Comparison of ENCODE assay signal across 9 cellular contexts in genomic region chr5:124706729-124707361, GRCh38. TPM values are rescaled to one million over a fixed set of nuclear protein-coding genes. Genes with fewer than 3 reads are reported as not detected.
DNase-seq lines count a peak whose midpoint lies in the region; ATAC-seq and TF ChIP-seq lines count a peak whose summit lies in the region.
"Had no signal": no experiment of that assay in that cellular context is flagged by ENCODE, and none has a peak within 500 bp of the region (broad histone marks: within the 10 kb centered on the region; RNA-seq: fewer than 3 reads in every experiment).

No MANE protein-coding gene starts in this region.

- H3K36me3 Mint-ChIP-seq in endothelial cell (ENCODE audit: low read depth, unreplicated experiment) (peaks cover 7% of the 10 kb centered on the region), neural progenitor cell (peaks cover 12% of the 10 kb centered on the region)

- peaks cover 98% of the 10 kb centered on the region for H3K4me1 ChIP-seq in neural progenitor cell

- H3K9ac ChIP-seq in neural progenitor cell, result no peak overlapping the region

- H3K4me2 ChIP-seq in neural progenitor cell, result peak overlapping the region; percentile 73

- peaks cover 48% of the 10 kb centered on the region for H3F3A ChIP-seq in neural progenitor cell (ENCODE audit: low read depth)

- no peak overlapping the region for H2AFZ ChIP-seq in neural progenitor cell (replicated peaks)

- H3K27me3 ChIP-seq in neural progenitor cell, result no peaks in the 10 kb centered on the region

- H3K4me3 Mint-ChIP-seq in endothelial cell (ENCODE audit: unreplicated experiment) (peak overlapping the region; percentile 5), neural progenitor cell (peak overlapping the region; percentile 71)

- H3K9me3 Mint-ChIP-seq in endothelial cell (ENCODE audit: unreplicated experiment) (no peaks in the 10 kb centered on the region), neural progenitor cell (peaks cover 2% of the 10 kb centered on the region)

- peaks cover 100% of the 10 kb centered on the region for H3K79me2 ChIP-seq in neural progenitor cell (ENCODE audit: low read depth)

- peak overlapping the region; percentile 35 for H3K27ac ChIP-seq in neural progenitor cell

- H3K27me3 Mint-ChIP-seq in endothelial cell (ENCODE audit: unreplicated experiment), result peaks cover 4% of the 10 kb centered on the region
- H3K27me3 Mint-ChIP-seq in neural progenitor cell (ENCODE audit: insufficient read depth, low read depth), result peaks cover 8% of the 10 kb centered on the region

- H4K20me1 ChIP-seq in neural progenitor cell (ENCODE audit: low read depth), result peaks cover 100% of the 10 kb centered on the region

- no peak overlapping the region for H3K27ac Mint-ChIP-seq in endothelial cell (ENCODE audit: unreplicated experiment)
- H3K27ac Mint-ChIP-seq in neural progenitor cell, result peak overlapping the region; percentile 97

- H3K4me1 Mint-ChIP-seq in endothelial cell (ENCODE audit: unreplicated experiment), result peaks cover 63% of the 10 kb centered on the region
- peaks cover 97% of the 10 kb centered on the region for H3K4me1 Mint-ChIP-seq in neural progenitor cell

- TF ChIP-seq CTCF in endothelial cell (IDR thresholded peaks at IDR 0.05; ENCODE audit: unreplicated experiment) (no peak), neural progenitor cell (IDR thresholded peaks at IDR 0.05) (no peak)

- no peak overlapping the region for H3K4me3 ChIP-seq in neural progenitor cell

- H3K36me3 ChIP-seq in neural progenitor cell, result no peaks in the 10 kb centered on the region

- H3K9me3 ChIP-seq in neural progenitor cell (ENCODE audit: low read depth), result no peaks in the 10 kb centered on the region

- DNase-seq in Daoy (ENCODE audit: low read depth) (peak; percentile 14), NCI-H2227 treated with DMSO at 0.1 percent for 48 hours (lab: John Stamatoyannopoulos, UW) (peak; percentile 86), endothelial cell (ENCODE audit: low spot score) (no peak), neural progenitor cell (ENCODE audit: low spot score) (no peak), AML-193 (lab: John Stamatoyannopoulos, UW) (no peak), activated gamma-delta T cell (lab: John Stamatoyannopoulos, UW) (no peak)
- DNase-seq in activated CD4-positive, alpha-beta T cell treated with anti-CD3 and anti-CD28 coated beads for 48 hours, result no peak
- DNase-seq: RPMI8226 had no signal

- ATAC-seq in HG03045 (IDR thresholded peaks at IDR 0.05; ENCODE audit: unreplicated experiment), result no peak

RNA-seq across cellular contexts. Expression of gene ZNF608, which starts 39.6 kb away (rescaled TPM):
- 19.1 and 21.7 TPM in 2 replicates for total RNA-seq in Daoy (2014; rRNA removed; shearing (Covaris generic))
- total RNA-seq in endothelial cell (ENCODE audit: unreplicated experiment) (88.0 TPM), neural progenitor cell (ENCODE audit: low replicate concordance) (168 and 213 TPM in 2 replicates)

Comparison
In these comparisons a context has a peak if more than half of its experiments do, and no peak if none do; other contexts are left out.
1. DNase-seq: peak in Daoy (single experiment) and NCI-H2227 treated with DMSO at 0.1 percent for 48 hours (single experiment); none in endothelial cell (single experiment), neural progenitor cell (single experiment), AML-193 (0 of 2), activated CD4-positive, alpha-beta T cell treated with anti-CD3 and anti-CD28 coated beads for 48 hours (single experiment) and activated gamma-delta T cell (single experiment).